25 cellular contexts compared by ENCODE assay signal in the genomic region with DNA sequence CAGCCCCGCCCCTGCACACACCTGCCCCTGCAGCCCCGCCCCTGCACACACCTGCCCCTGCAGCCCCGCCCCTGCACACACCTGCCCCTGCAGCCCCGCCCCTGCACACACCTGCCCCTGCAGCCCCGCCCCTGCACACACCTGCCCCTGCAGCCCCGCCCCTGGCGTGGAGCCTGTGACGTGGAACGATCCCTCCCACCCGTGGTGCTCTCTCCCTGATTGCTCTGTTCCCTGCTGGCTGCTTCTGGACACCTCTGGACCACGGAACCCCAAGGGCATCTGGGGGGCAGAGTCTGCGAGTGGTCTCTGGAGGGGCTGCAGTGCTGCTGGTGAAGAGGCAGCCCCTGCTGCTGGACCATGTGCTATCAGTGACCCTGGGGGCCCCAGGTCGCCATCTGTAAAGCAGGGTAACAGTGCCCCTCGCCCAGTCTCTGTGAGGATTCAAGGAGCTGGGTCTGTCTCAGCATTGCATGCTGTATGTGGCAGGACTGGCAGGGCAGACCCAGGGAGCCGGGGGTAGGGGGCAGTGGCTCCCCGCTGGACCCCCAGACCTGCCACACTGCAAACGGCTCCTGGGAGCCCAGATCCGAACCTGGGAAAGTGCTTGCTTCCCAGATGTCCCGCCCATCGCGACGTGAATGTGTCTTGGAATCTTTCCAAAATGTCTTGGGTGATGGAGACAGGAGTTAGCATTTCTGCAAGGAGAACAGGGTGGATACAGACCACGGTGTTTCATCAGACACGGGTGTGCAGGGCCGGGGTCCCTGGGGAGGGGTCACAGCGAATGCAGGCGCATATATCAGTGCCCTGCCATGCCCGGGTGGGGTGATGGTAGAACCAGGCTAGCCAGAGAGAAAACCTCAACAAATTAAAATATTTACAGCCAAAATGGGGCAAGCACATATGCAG. TPM values are rescaled to one million over a fixed set of nuclear protein-coding genes. Genes with fewer than 3 reads are reported as not detected.
"Had no signal": no experiment of that assay in that cellular context is flagged by ENCODE, and none has a peak within 500 bp of the region (broad histone marks: within the 10 kb centered on the region; RNA-seq: fewer than 3 reads in every experiment).

No MANE protein-coding gene starts in this region.

- ATAC-seq: esophagus mucosa; heart left ventricle; left colon; left ventricle myocardium superior; naive thymus-derived CD4-positive, alpha-beta T cell; pancreas; right lobe of liver had no signal

- H3K9me3 ChIP-seq: heart left ventricle, pancreas, prostate gland, right lobe of liver, suprapubic skin, thyroid gland had no signal

- H3K36me3 ChIP-seq: heart left ventricle, neural progenitor cell, pancreas, prostate gland, right lobe of liver, suprapubic skin, thyroid gland had no signal

- H3K27me3 ChIP-seq: neural progenitor cell, right lobe of liver, thyroid gland had no signal

- DNase-seq: effector CD4-positive, alpha-beta T cell; hippocampal formation; left ventricle myocardium superior; mesendoderm; naive thymus-derived CD4-positive, alpha-beta T cell; occipital lobe; stimulated activated CD4-positive, alpha-beta T cell treated with anti-CD3 and anti-CD28 coated beads, Interleukin-2, amount 100 ng/mL, for 48 hours; stimulated activated naive CD4-positive, alpha-beta T cell treated with Interleukin-2 at 50 U/mL for 16 hours; thyroid gland had no signal

- H3K27ac Mint-ChIP-seq: naive thymus-derived CD4-positive, alpha-beta T cell; neural progenitor cell; type B pancreatic cell had no signal

- H3K4me3 ChIP-seq: coronary artery, heart left ventricle, neural progenitor cell, pancreas, prostate gland, right lobe of liver, skin epidermis, suprapubic skin, thyroid gland had no signal

- H3K4me1 ChIP-seq: heart left ventricle, neural progenitor cell, pancreas, prostate gland, right lobe of liver, suprapubic skin, thyroid gland had no signal

- H3K27ac ChIP-seq: coronary artery, heart left ventricle, neural progenitor cell, pancreas, prostate gland, right lobe of liver, skin epidermis, suprapubic skin, thyroid gland had no signal

- H3K36me3 Mint-ChIP-seq: neural progenitor cell, type B pancreatic cell had no signal

- H3K4me3 Mint-ChIP-seq: naive thymus-derived CD4-positive, alpha-beta T cell; neural progenitor cell; type B pancreatic cell had no signal

RNA-seq across cellular contexts. Expression of gene NKX6-2, which starts 27.9 kb away (rescaled TPM):
- total RNA-seq: cerebellum; dermis microvascular lymphatic vessel endothelial cell; fibroblast of lung; glomerular endothelial cell; heart left ventricle; left colon; left ventricle myocardium superior; lung microvascular endothelial cell; naive thymus-derived CD4-positive, alpha-beta T cell; occipital lobe; right lobe of liver; suprapubic skin; thyroid gland had no signal
